In genomic region chr2:174606336-174606735, GRCh38 we compare ENCODE assay signal across 8 cellular contexts. TPM values are rescaled to one million over a fixed set of nuclear protein-coding genes. Genes with fewer than 3 reads are reported as not detected.
DNase-seq lines count a peak whose midpoint lies in the region; ATAC-seq, FAIRE-seq and TF ChIP-seq lines count a peak whose summit lies in the region.

No MANE protein-coding gene starts in this region.

- no peak overlapping the region for H3K27ac Mint-ChIP-seq in astrocyte (ENCODE audit: unreplicated experiment)
- H3K27ac Mint-ChIP-seq in nephron progenitor cell: peak overlapping the region; percentile 79

- ATAC-seq in GM18502 (IDR thresholded peaks at IDR 0.05; ENCODE audit: poor library complexity, unreplicated experiment): peak; percentile 40
- no peak for ATAC-seq in HG03280 (IDR thresholded peaks at IDR 0.05; ENCODE audit: unreplicated experiment)

- H3K36me3 Mint-ChIP-seq in astrocyte (ENCODE audit: low read depth, unreplicated experiment): no peaks in the 10 kb centered on the region
- H3K36me3 Mint-ChIP-seq in nephron progenitor cell (ENCODE audit: low read depth): peaks cover 19% of the 10 kb centered on the region

- H2AFZ ChIP-seq in KMS-11 (ENCODE audit: low read depth) (no peak overlapping the region), astrocyte (ENCODE audit: low read depth, low read length) (no peak overlapping the region)

- no peaks in the 10 kb centered on the region for H3K9me3 ChIP-seq in astrocyte (ENCODE audit: insufficient read depth, low read depth, low read length)

- H3K9me3 Mint-ChIP-seq in astrocyte (ENCODE audit: unreplicated experiment) (no peaks in the 10 kb centered on the region), nephron progenitor cell (no peaks in the 10 kb centered on the region)

- H3K27ac ChIP-seq in KMS-11 (peak overlapping the region; percentile 94; the same call in 1 of the 2 replicates), astrocyte (ENCODE audit: low read depth, low read length) (peak overlapping the region; percentile 10)

- H4K20me1 ChIP-seq in KMS-11 (ENCODE audit: insufficient read depth) (no peaks in the 10 kb centered on the region), astrocyte (ENCODE audit: insufficient read depth, low read length) (no peaks in the 10 kb centered on the region)

- TF ChIP-seq CTCF in KMS-11 (conservative IDR thresholded peaks at IDR 0.05; ENCODE audit: low read depth, low read length): no peak
- TF ChIP-seq CTCF in astrocyte (IDR thresholded peaks at IDR 0.05; ENCODE audit: insufficient read depth, low read depth, low read length): no peak
- no peak for TF ChIP-seq CTCF in nephron progenitor cell (IDR thresholded peaks at IDR 0.05)

- H3K4me2 ChIP-seq in KMS-11: peak overlapping the region; percentile 86
- H3K4me2 ChIP-seq in astrocyte (ENCODE audit: low read length): no peak overlapping the region

- H3K27me3 Mint-ChIP-seq in astrocyte (ENCODE audit: low read depth, unreplicated experiment): no peaks in the 10 kb centered on the region
- H3K27me3 Mint-ChIP-seq in nephron progenitor cell (ENCODE audit: low read depth, poor library complexity): no peaks in the 10 kb centered on the region

- H3K4me1 Mint-ChIP-seq in astrocyte (ENCODE audit: low read depth, unreplicated experiment) (peaks cover 20% of the 10 kb centered on the region), nephron progenitor cell (peaks cover 26% of the 10 kb centered on the region)

- H3K4me3 Mint-ChIP-seq in astrocyte (ENCODE audit: unreplicated experiment) (no peak overlapping the region), nephron progenitor cell (no peak overlapping the region)

- H3K9ac ChIP-seq in KMS-11 (no peak overlapping the region), astrocyte (ENCODE audit: low read length) (no peak overlapping the region)

- H3K4me3 ChIP-seq in KMS-11 (IDR thresholded peaks at IDR 0.05; ENCODE audit: insufficient read depth, low read depth, low read length): peak overlapping the region; percentile 24
- H3K4me3 ChIP-seq in astrocyte (ENCODE audit: insufficient read depth, low read depth, low read length): no peak overlapping the region

- DNase-seq in astrocyte (ENCODE audit: low read depth) (peak; percentile 79), nephron progenitor cell (no peak), NCI-H2107 treated with DMSO at 0.1 percent for 48 hours (lab: John Stamatoyannopoulos, UW; ENCODE audit: unreplicated experiment) (no peak), MV-4-11 (lab: John Stamatoyannopoulos, UW) (no peak), Kasumi-1 (lab: John Stamatoyannopoulos, UW) (no peak)

- H3K4me1 ChIP-seq in KMS-11 (ENCODE audit: low read depth, poor library complexity, severe bottlenecking) (peaks cover 88% of the 10 kb centered on the region), astrocyte (ENCODE audit: insufficient read depth, low read length) (peaks cover 22% of the 10 kb centered on the region)

- no peaks in the 10 kb centered on the region for H3K27me3 ChIP-seq in KMS-11 (ENCODE audit: insufficient read depth, low read depth)
- no peaks in the 10 kb centered on the region for H3K27me3 ChIP-seq in astrocyte (ENCODE audit: insufficient read depth, low read length)

- H3K36me3 ChIP-seq in KMS-11 (ENCODE audit: insufficient read depth): no peaks in the 10 kb centered on the region
- H3K36me3 ChIP-seq in astrocyte (ENCODE audit: insufficient read depth, low read length): no peaks in the 10 kb centered on the region

- FAIRE-seq in astrocyte (lab: Jason Lieb, UNC): peak; percentile 63

- H3K79me2 ChIP-seq in KMS-11 (ENCODE audit: insufficient read depth, low read depth): 0 out of 2 replicates have a peak, but pooled peaks cover 7% of the 10 kb centered on the region
- H3K79me2 ChIP-seq in astrocyte (ENCODE audit: insufficient read depth, low read length): no peaks in the 10 kb centered on the region

RNA-seq across cellular contexts. Expression of gene WIPF1, which starts 8.7 kb away (rescaled TPM):
- total RNA-seq in astrocyte: 19.3 and 25.1 TPM in 2 replicates
